In the genomic region with DNA sequence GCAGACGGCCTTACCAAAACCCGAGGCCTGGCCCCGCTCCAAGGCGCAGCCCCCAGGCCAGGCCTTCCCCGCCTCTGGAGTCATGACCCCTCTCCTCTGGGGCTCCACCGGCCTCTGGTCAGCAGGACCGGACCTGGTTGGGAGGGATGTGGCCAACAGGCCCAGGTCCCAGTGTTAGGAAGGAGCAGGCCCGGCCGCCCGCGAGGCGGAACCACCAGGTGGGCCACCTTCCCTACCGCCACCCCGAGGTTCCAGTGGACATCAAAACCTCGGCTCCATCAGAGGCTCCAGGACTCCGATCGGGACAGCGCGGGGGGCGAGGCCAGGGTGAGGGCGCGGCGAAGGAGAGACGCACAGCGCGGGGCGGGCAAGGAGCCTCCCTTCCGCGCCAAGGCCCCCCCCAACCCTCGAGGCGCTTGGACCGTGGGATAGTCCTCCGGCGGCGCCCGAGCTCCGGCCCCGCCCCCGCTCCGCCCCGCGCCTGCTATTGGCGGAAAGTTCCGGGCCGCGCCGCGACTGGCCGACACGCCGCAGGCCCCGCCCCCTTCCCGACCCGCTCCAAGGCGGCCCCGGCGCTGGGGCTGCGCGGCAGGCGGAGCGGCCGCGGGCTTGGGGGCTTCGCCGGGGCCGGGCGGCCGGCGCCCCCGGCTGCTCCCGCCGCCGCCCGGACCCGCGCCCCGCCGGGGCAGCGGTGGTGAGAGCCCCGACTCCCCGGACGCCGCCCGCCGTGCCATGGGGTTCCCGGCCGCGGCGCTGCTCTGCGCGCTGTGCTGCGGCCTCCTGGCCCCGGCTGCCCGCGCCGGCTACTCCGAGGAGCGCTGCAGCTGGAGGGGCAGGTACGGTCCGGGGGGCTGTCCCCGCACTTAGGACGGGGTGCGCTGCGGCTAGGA, we compare ENCODE assay signal across 8 cellular contexts. TPM values are rescaled to one million over a fixed set of nuclear protein-coding genes. Genes with fewer than 3 reads are reported as not detected.
DNase-seq lines count a peak whose midpoint lies in the region; ATAC-seq and TF ChIP-seq lines count a peak whose summit lies in the region.

Gene METRN, plus strand, starts transcription at position 561 of the 890 bp plus-strand sequence. Its CDS starts 172 bp downstream, at position 733.

- H3K9me3 ChIP-seq in iPS-18c (ENCODE audit: control insufficient read depth, insufficient read depth, low read length) (no peaks in the 10 kb centered on the region), skeletal muscle satellite cell (replicated peaks; ENCODE audit: low read length) (no peaks in the 10 kb centered on the region)

- H3K9ac ChIP-seq in skeletal muscle satellite cell (ENCODE audit: low read depth, low read length), result peak within 1 kb of the TSS; percentile 69

- peaks cover 37% of the 10 kb centered on the region for H3K4me1 ChIP-seq in skeletal muscle satellite cell (ENCODE audit: control insufficient read depth, insufficient read depth, low read length)

- no peaks in the 10 kb centered on the region for H3K36me3 ChIP-seq in skeletal muscle satellite cell (ENCODE audit: insufficient read depth, low read length)

- in situ Hi-C loops in T47D (cut with HindIII; ENCODE audit: low pct_unique_long_range_greater_than_20kb, low sequenced_read_pairs), result loop anchor here (25.0 kb wide), 1 partner anchor 272 kb away; the partner anchor contains the start of gene SOX8

- peaks cover 12% of the 10 kb centered on the region for H3K27me3 ChIP-seq in skeletal muscle satellite cell (ENCODE audit: control insufficient read depth, insufficient read depth, low read length)

- H3K4me2 ChIP-seq in skeletal muscle satellite cell (ENCODE audit: low read length), result peak within 1 kb of the TSS; percentile 97

- TF ChIP-seq CTCF in HFF-Myc (IDR thresholded peaks at IDR 0.05; ENCODE audit: low read depth, low read length, missing control alignments) (no peak), WI38 (IDR thresholded peaks at IDR 0.05; ENCODE audit: low read depth, low read length) (no peak)

- H3K4me3 ChIP-seq in HFF-Myc (replicated peaks; ENCODE audit: low read depth, low read length) (peak within 1 kb of the TSS; percentile 56), WI38 (ENCODE audit: low read depth, low read length) (peak within 1 kb of the TSS; percentile 63), iPS-18c (ENCODE audit: insufficient read depth, low read depth, low read length) (peak within 1 kb of the TSS; percentile 56), skeletal muscle satellite cell (ENCODE audit: low read length) (peak within 1 kb of the TSS; percentile 75)

- ATAC-seq in GM18519 (IDR thresholded peaks at IDR 0.05; ENCODE audit: low FRiP score, unreplicated experiment), result no peak

- DNase-seq in ELF-1 (ENCODE audit: low read depth, low spot score) (peak; percentile 79), HFF-Myc (ENCODE audit: extremely low read depth, low read depth) (no peak), NCI-H1930 (lab: John Stamatoyannopoulos, UW) (peak; percentile 68 to 83), T47D (ENCODE audit: low read depth in 1 of 2, low spot score in 1 of 2) (peak; percentile 91 to 96)

RNA-seq across cellular contexts. Expression of gene METRN, which starts in this region (rescaled TPM):
- total RNA-seq in skeletal muscle satellite cell (2012; rRNA removed), result 70.0 and 90.9 TPM in 2 replicates
